ENCODE assay signal across 8 cellular contexts in the genomic region with DNA sequence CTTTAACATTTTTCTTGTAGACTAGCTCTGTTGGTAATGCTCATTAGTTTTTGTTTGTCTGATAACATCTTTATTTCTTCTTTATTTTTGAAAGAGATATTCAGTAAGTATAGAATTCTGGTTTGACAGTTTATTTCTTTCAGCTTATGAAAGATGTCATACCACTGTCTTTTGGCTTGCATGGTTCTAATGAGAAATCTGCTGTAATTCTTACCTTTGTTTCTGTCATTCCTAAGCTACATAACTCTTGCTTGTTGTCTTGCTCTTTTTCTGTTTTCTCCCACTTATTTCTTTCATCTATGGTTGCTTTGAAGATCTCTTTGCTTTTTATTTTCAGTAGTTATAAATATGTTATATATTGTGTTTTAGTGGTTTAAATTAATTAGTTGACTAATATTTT.
"Had no signal": no experiment of that assay in that cellular context is flagged by ENCODE, and none has a peak within 500 bp of the region (broad histone marks: within the 10 kb centered on the region; RNA-seq: fewer than 3 reads in every experiment).

No MANE protein-coding gene starts in this region.

- H3K27ac Mint-ChIP-seq: GM23338, HFFc6 had no signal

- DNase-seq: H7, HFFc6, IMR-90, KG1 had no signal

- ATAC-seq: GM23338, HCT116, K562 had no signal

- H3K4me3 Mint-ChIP-seq: GM23338, HFFc6 had no signal

- FAIRE-seq: H1, K562 had no signal
